ENCODE assay signal across 15 cellular contexts in the genomic region with DNA sequence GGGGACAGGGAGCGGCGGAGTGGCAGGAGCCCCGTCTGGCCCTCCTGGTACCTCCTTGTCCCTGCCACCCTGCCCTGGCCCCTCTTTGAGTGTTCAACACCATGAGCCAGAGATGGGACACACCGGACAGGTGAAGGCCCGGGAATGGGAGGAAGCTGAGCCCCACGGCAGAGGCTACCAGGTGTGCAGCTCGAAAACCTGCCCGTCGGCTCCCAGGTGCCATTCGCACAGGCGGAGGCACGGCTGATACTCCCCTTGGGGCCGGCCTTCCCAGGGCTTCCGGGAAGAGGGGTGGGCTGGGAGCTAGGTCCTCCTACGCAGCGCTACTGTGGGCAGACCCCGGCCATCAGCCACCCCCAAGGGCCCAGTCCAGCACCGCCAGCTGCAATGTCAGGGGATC. TPM values are rescaled to one million over a fixed set of nuclear protein-coding genes. Genes with fewer than 3 reads are reported as not detected.
DNase-seq lines count a peak whose midpoint lies in the region; ATAC-seq and TF ChIP-seq lines count a peak whose summit lies in the region.
"Had no signal": no experiment of that assay in that cellular context is flagged by ENCODE, and none has a peak within 500 bp of the region (broad histone marks: within the 10 kb centered on the region; RNA-seq: fewer than 3 reads in every experiment).

No MANE protein-coding gene starts in this region.

- no peak for TF ChIP-seq CTCF in 22Rv1 (IDR thresholded peaks at IDR 0.05)
- no peak for TF ChIP-seq CTCF in RWPE1 (conservative IDR thresholded peaks at IDR 0.05; ENCODE audit: low read depth)

- POLR2A ChIA-PET in RWPE1 (lab: Yijun Ruan, JAX; ENCODE audit: low non-redundant PET) = no interaction called here

- no peak overlapping the region for H2AK5ac ChIP-seq in neuronal stem cell (ENCODE audit: low read depth, low read length)

- H2BK12ac ChIP-seq in neuronal stem cell (ENCODE audit: low read length) = no peak overlapping the region

- no peak overlapping the region for H3K4me2 ChIP-seq in neuronal stem cell (ENCODE audit: insufficient read depth, low read length, poor library complexity, severe bottlenecking)

- H4K8ac ChIP-seq in neuronal stem cell (ENCODE audit: low read depth, low read length) = peak overlapping the region; percentile 43

- ATAC-seq in stimulated activated effector memory CD8-positive, alpha-beta T cell treated with anti-CD3 and anti-CD28 coated beads, Interleukin-12 subunit alpha, Interleukin-12 subunit beta, amount 100 ng/mL, for 72 hours = no peak
- ATAC-seq: GM12878 had no signal

- H3K14ac ChIP-seq in neuronal stem cell (ENCODE audit: low read length) = peak overlapping the region; percentile 38

- peaks cover 15 to 23% of the 10 kb centered on the region in 2 donors for H3K4me1 ChIP-seq in neuronal stem cell (ENCODE audit: control insufficient read depth in 2 of 2, insufficient read depth in 1 of 2, low read depth in 1 of 2, low read length in 2 of 2)

- no peak overlapping the region for H4K91ac ChIP-seq in neuronal stem cell (ENCODE audit: low read depth, low read length, poor library complexity)

- CTCF ChIA-PET in RWPE1 (lab: Yijun Ruan, JAX) = no interaction called here
- CTCF ChIA-PET in activated naive CD4-positive, alpha-beta T cell treated with anti-CD3 and anti-CD28 coated beads, Interleukin-2, amount 10 ng/mL, durations not matched to agents 7 days and 5 days (lab: Charles Lee) = interaction anchor here (1.0 kb wide), 1 partner anchor 72 kb away, joined by 3 read pairs; no protein-coding TSS in a partner anchor

- no peak overlapping the region for H3K4me3 ChIP-seq in neuronal stem cell (ENCODE audit: low read length in 2 of 2)
- H3K4me3 ChIP-seq: GM12878, GM23248 had no signal

- H3K27me3 ChIP-seq in neuronal stem cell (ENCODE audit: control insufficient read depth in 3 of 3, insufficient read depth in 3 of 3, low read depth in 1 of 3, low read length in 3 of 3) = no peaks in the 10 kb centered on the region
- H3K27me3 ChIP-seq: BE2C had no signal

- no peak overlapping the region for H3K4me3 Mint-ChIP-seq in stimulated activated effector memory CD8-positive, alpha-beta T cell treated with anti-CD3 and anti-CD28 coated beads, Interleukin-12 subunit alpha, Interleukin-12 subunit beta, amount 100 ng/mL, for 72 hours
- no peak overlapping the region for H3K4me3 Mint-ChIP-seq in activated naive CD4-positive, alpha-beta T cell treated with anti-CD3 and anti-CD28 coated beads, Interleukin-2, amount 10 ng/mL, durations not matched to agents 7 days and 5 days
- H3K4me3 Mint-ChIP-seq: CD4-positive, alpha-beta memory T cell; IgD-negative memory B cell had no signal

- H3K36me3 Mint-ChIP-seq in stimulated activated effector memory CD8-positive, alpha-beta T cell treated with anti-CD3 and anti-CD28 coated beads, Interleukin-12 subunit alpha, Interleukin-12 subunit beta, amount 100 ng/mL, for 72 hours = peaks cover 48% of the 10 kb centered on the region
- H3K36me3 Mint-ChIP-seq in activated naive CD4-positive, alpha-beta T cell treated with anti-CD3 and anti-CD28 coated beads, Interleukin-2, amount 10 ng/mL, durations not matched to agents 7 days and 5 days = peaks cover 18% of the 10 kb centered on the region

- H3K4ac ChIP-seq in neuronal stem cell (ENCODE audit: low read length) = no peak overlapping the region

- H3K18ac ChIP-seq in neuronal stem cell (ENCODE audit: low read length) = peak overlapping the region; percentile 64

- H3K4me1 Mint-ChIP-seq in stimulated activated effector memory CD8-positive, alpha-beta T cell treated with anti-CD3 and anti-CD28 coated beads, Interleukin-12 subunit alpha, Interleukin-12 subunit beta, amount 100 ng/mL, for 72 hours = peaks cover 36% of the 10 kb centered on the region
- peaks cover 9% of the 10 kb centered on the region for H3K4me1 Mint-ChIP-seq in activated naive CD4-positive, alpha-beta T cell treated with anti-CD3 and anti-CD28 coated beads, Interleukin-2, amount 10 ng/mL, durations not matched to agents 7 days and 5 days

- H2BK120ac ChIP-seq in neuronal stem cell (ENCODE audit: low read depth, low read length) = no peak overlapping the region

- peak overlapping the region; percentile 17 for H3K23ac ChIP-seq in neuronal stem cell (ENCODE audit: low read depth, low read length, poor library complexity)

- H2BK15ac ChIP-seq in neuronal stem cell (ENCODE audit: low read length) = no peak overlapping the region

- H3K27ac Mint-ChIP-seq in stimulated activated effector memory CD8-positive, alpha-beta T cell treated with anti-CD3 and anti-CD28 coated beads, Interleukin-12 subunit alpha, Interleukin-12 subunit beta, amount 100 ng/mL, for 72 hours = peak overlapping the region; percentile 12
- H3K27ac Mint-ChIP-seq in activated naive CD4-positive, alpha-beta T cell treated with anti-CD3 and anti-CD28 coated beads, Interleukin-2, amount 10 ng/mL, durations not matched to agents 7 days and 5 days = no peak overlapping the region
- H3K27ac Mint-ChIP-seq: IgD-negative memory B cell had no signal

- no peak overlapping the region for H2BK5ac ChIP-seq in neuronal stem cell (ENCODE audit: low read length)

- H3K9ac ChIP-seq in neuronal stem cell (ENCODE audit: low read depth, low read length, poor library complexity) = no peak overlapping the region
- H3K9ac ChIP-seq: GM23248 had no signal

- H3K27ac ChIP-seq in 22Rv1 (0 out of 2 replicates have a peak overlapping the region, but pooled peaks have one; percentile 10), RWPE1 (peak overlapping the region; percentile 27), neuronal stem cell (replicated peaks; ENCODE audit: low read length) (no peak overlapping the region)
- H3K27ac ChIP-seq: C4-2B, GM23248, HL-60 had no signal

- WGBS in neuronal stem cell (ENCODE audit: extremely low coverage in 2 of 2, insufficient read length in 2 of 2, insufficient replicate concordance in 1 of 2), 2 donors = no CpG with 5 or more reads among the region's 18 CpGs

- no peak overlapping the region for H2AFZ ChIP-seq in neuronal stem cell (ENCODE audit: low read length)
- H2AFZ ChIP-seq: GM23248 had no signal

- H3K27me3 Mint-ChIP-seq in activated naive CD4-positive, alpha-beta T cell treated with anti-CD3 and anti-CD28 coated beads, Interleukin-2, amount 10 ng/mL, durations not matched to agents 7 days and 5 days = no peaks in the 10 kb centered on the region
- H3K27me3 Mint-ChIP-seq: CD4-positive, alpha-beta memory T cell; IgD-negative memory B cell had no signal

- no peaks in the 10 kb centered on the region for H3K9me3 Mint-ChIP-seq in stimulated activated effector memory CD8-positive, alpha-beta T cell treated with anti-CD3 and anti-CD28 coated beads, Interleukin-12 subunit alpha, Interleukin-12 subunit beta, amount 100 ng/mL, for 72 hours
- H3K9me3 Mint-ChIP-seq in activated naive CD4-positive, alpha-beta T cell treated with anti-CD3 and anti-CD28 coated beads, Interleukin-2, amount 10 ng/mL, durations not matched to agents 7 days and 5 days = no peaks in the 10 kb centered on the region
- H3K9me3 Mint-ChIP-seq: CD4-positive, alpha-beta memory T cell; IgD-negative memory B cell had no signal

- peaks cover 41% of the 10 kb centered on the region for H3K79me1 ChIP-seq in neuronal stem cell (ENCODE audit: low read depth, low read length)

- DNase-seq in RWPE1 (ENCODE audit: low spot score) = no peak
- DNase-seq in neuronal stem cell (ENCODE audit: low spot score) = no peak
- DNase-seq in stimulated activated effector memory CD8-positive, alpha-beta T cell treated with anti-CD3 and anti-CD28 coated beads, Interleukin-12 subunit alpha, Interleukin-12 subunit beta, amount 100 ng/mL, for 72 hours (ENCODE audit: low spot score in 2 of 2) = no peak
- no peak for DNase-seq in NK-92 (lab: John Stamatoyannopoulos, UW; ENCODE audit: unreplicated experiment)
- DNase-seq in activated naive CD4-positive, alpha-beta T cell treated with anti-CD3 and anti-CD28 coated beads, Interleukin-2, amount 10 ng/mL, durations not matched to agents 7 days and 5 days = no peak
- DNase-seq in A172 (ENCODE audit: low spot score) = no peak
- DNase-seq: BE2C, DMS79, GM23248 had no signal

- H3K36me3 ChIP-seq in neuronal stem cell (replicated peaks in 1 of 2; ENCODE audit: control insufficient read depth in 2 of 2, insufficient read depth in 2 of 2, low read length in 2 of 2) = peaks cover 8 to 61% of the 10 kb centered on the region in 2 donors
- H3K36me3 ChIP-seq: BE2C had no signal

- no peaks in the 10 kb centered on the region for H3K9me3 ChIP-seq in neuronal stem cell (replicated peaks in 1 of 2; ENCODE audit: control insufficient read depth in 2 of 2, insufficient read depth in 1 of 2, low read depth in 1 of 2, low read length in 2 of 2)
- H3K9me3 ChIP-seq: BE2C had no signal

RNA-seq across cellular contexts. Expression of a gene that starts 44.1 kb away (rescaled TPM):
- polyA plus RNA-seq in neuronal stem cell (2013, experiment 1 of 2) = 33.6 TPM
- polyA plus RNA-seq in neuronal stem cell (2013, experiment 2 of 2) = 37.1 TPM
- 15.0 and 17.4 TPM in 2 replicates for total RNA-seq in A172 (2014; rRNA removed; shearing (Covaris generic))
